Comparison of ENCODE assay signal across 9 cellular contexts in the genomic region with DNA sequence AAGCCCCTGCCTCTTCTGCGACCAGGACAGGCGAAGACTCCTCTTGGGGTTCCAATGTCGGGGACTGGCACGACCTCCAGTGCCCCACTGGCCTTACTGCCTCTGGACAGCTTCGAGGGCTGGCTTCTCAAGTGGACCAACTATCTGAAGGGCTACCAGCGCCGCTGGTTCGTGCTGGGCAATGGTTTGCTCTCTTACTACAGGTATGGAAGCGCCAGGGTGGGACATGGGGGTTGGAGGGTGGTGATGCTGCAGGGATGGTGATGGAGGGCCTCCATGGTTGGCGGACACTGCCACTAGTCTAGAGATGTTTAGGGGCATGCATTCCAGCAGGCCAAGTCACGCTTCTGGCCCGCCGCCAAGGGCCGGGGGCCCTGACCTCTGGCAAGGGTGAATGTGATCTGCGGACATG. TPM values are rescaled to one million over a fixed set of nuclear protein-coding genes. Genes with fewer than 3 reads are reported as not detected.
DNase-seq lines count a peak whose midpoint lies in the region; FAIRE-seq and TF ChIP-seq lines count a peak whose summit lies in the region.
"Had no signal": no experiment of that assay in that cellular context is flagged by ENCODE, and none has a peak within 500 bp of the region (broad histone marks: within the 10 kb centered on the region; RNA-seq: fewer than 3 reads in every experiment).

No MANE protein-coding gene starts in this region.

- TF ChIP-seq POLR2A in Peyer's patch (IDR thresholded peaks at IDR 0.05), result no peak

- H4K20me1 ChIP-seq in BLaER1 treated with 17β-estradiol and CSF1 and Interleukin-3, amounts not matched to agents 10 nM and 100 nM, result no peaks in the 10 kb centered on the region
- no peaks in the 10 kb centered on the region for H4K20me1 ChIP-seq in fibroblast of lung (ENCODE audit: control insufficient read depth, extremely low read depth, insufficient read depth, low read length)

- H3K4me2 ChIP-seq in BLaER1 treated with 17β-estradiol and CSF1 and Interleukin-3, amounts not matched to agents 10 nM and 100 nM, result peak overlapping the region; percentile 69 to 83 (median 72)
- peak overlapping the region; percentile 90 for H3K4me2 ChIP-seq in fibroblast of lung (ENCODE audit: extremely low read depth, insufficient read depth, low read length)

- peaks cover 0 to 16% (median 2%) of the 10 kb centered on the region in 10 experiments; a peak in 5 of 20 replicates for H3K4me1 ChIP-seq in BLaER1 treated with 17β-estradiol and CSF1 and Interleukin-3, amounts not matched to agents 10 nM and 100 nM
- H3K4me1 ChIP-seq in Peyer's patch (peaks cover 0 to 16% (median 2%) of the 10 kb centered on the region in 4 donors), fibroblast of lung (ENCODE audit: control insufficient read depth, extremely low read depth, insufficient read depth, low read length) (no peaks in the 10 kb centered on the region)

- H3K9ac ChIP-seq in BLaER1 treated with 17β-estradiol and CSF1 and Interleukin-3, amounts not matched to agents 10 nM and 100 nM, result peak overlapping the region in 5 of 11 experiments; percentile 46 to 70 (median 62); a peak in 4 of 22 replicates
- no peak overlapping the region for H3K9ac ChIP-seq in fibroblast of lung (ENCODE audit: insufficient read depth, low read length)

- no peak overlapping the region for H2AFZ ChIP-seq in fibroblast of lung (ENCODE audit: low read length)

- no peak for DNase-seq in Peyer's patch
- DNase-seq in fibroblast of lung (ENCODE audit: low read depth in 2 of 2), result no peak
- peak in 31 of 56 donors; percentile 27 to 63 (median 49) for DNase-seq in nucleus accumbens (lab: John Stamatoyannopoulos, UW)
- no peak for DNase-seq in HTR-8/SVneo (ENCODE audit: insufficient read length, low spot score)
- DNase-seq in stimulated activated CD4-positive, alpha-beta T cell treated with anti-CD3 and anti-CD28 coated beads, Interleukin-15, amount 100 ng/mL, for 24 hours, result no peak
- DNase-seq in putamen (ENCODE audit: low spot score), result no peak
- no peak for DNase-seq in NCI-H1694 (lab: John Stamatoyannopoulos, UW)
- DNase-seq: NCI-H2029 had no signal

- no peaks in the 10 kb centered on the region for H3K36me3 ChIP-seq in BLaER1 treated with 17β-estradiol and CSF1 and Interleukin-3, amounts not matched to agents 10 nM and 100 nM
- H3K36me3 ChIP-seq in Peyer's patch (no peaks in the 10 kb centered on the region), fibroblast of lung (ENCODE audit: control insufficient read depth, insufficient read depth, low read length) (no peaks in the 10 kb centered on the region)

- FAIRE-seq in HTR-8/SVneo (lab: Jason Lieb, UNC), result no peak

- TF ChIP-seq CTCF in Peyer's patch (IDR thresholded peaks at IDR 0.05) (no peak), fibroblast of lung (conservative IDR thresholded peaks at IDR 0.05 in 1 of 2, IDR thresholded peaks at IDR 0.05 in 1 of 2; ENCODE audit: low read depth in 1 of 2, low read length in 2 of 2) (no peak)

- no peaks in the 10 kb centered on the region for H3K9me3 ChIP-seq in BLaER1 treated with 17β-estradiol and CSF1 and Interleukin-3, amounts not matched to agents 10 nM and 100 nM (replicated peaks in 1 of 11)
- H3K9me3 ChIP-seq in Peyer's patch (no peaks in the 10 kb centered on the region), fibroblast of lung (ENCODE audit: control insufficient read depth, insufficient read depth, low read depth, low read length) (no peaks in the 10 kb centered on the region)

- no peaks in the 10 kb centered on the region for H3K79me2 ChIP-seq in fibroblast of lung (ENCODE audit: control insufficient read depth, insufficient read depth, low read length)

- H3K4me3 ChIP-seq in BLaER1 treated with 17β-estradiol and CSF1 and Interleukin-3, amounts not matched to agents 10 nM and 100 nM, result peak overlapping the region; percentile 41 to 73 (median 62); a peak in 17 of 20 replicates
- H3K4me3 ChIP-seq in Peyer's patch, result peak overlapping the region; percentile 47 to 71 (median 59)
- H3K4me3 ChIP-seq in fibroblast of lung (replicated peaks in 1 of 4; ENCODE audit: control extremely low read depth in 1 of 4, insufficient read depth in 1 of 4, low read depth in 3 of 4, low read length in 4 of 4), result peak overlapping the region; percentile 11 to 62 (median 52)

- peaks cover 0 to 8% (median 0%) of the 10 kb centered on the region in 11 experiments; a peak in 2 of 22 replicates for H3K27me3 ChIP-seq in BLaER1 treated with 17β-estradiol and CSF1 and Interleukin-3, amounts not matched to agents 10 nM and 100 nM
- H3K27me3 ChIP-seq in Peyer's patch (no peaks in the 10 kb centered on the region), fibroblast of lung (ENCODE audit: control insufficient read depth, insufficient read depth, low read length) (no peaks in the 10 kb centered on the region)

- H3K27ac ChIP-seq in BLaER1 treated with 17β-estradiol and CSF1 and Interleukin-3, amounts not matched to agents 10 nM and 100 nM, result no peak overlapping the region
- H3K27ac ChIP-seq in Peyer's patch (no peak overlapping the region), fibroblast of lung (ENCODE audit: insufficient read depth, low read length) (no peak overlapping the region)

RNA-seq across cellular contexts. Expression of gene OSBP2, which starts 0.7 kb away (rescaled TPM):
- total RNA-seq in Peyer's patch, result 1 to 10 TPM; 3.7 to 8.7 (median 4.7) TPM
- 0.51 and 3.8 TPM in 2 replicates for total RNA-seq in fibroblast of lung
- polyA plus RNA-seq in fibroblast of lung, result 0.40 and 2.6 TPM in 2 replicates
- polyA plus RNA-seq in fibroblast of lung (2012), result 0.58 and 2.8 TPM in 2 replicates
- 3.0 and 11.3 TPM in 2 replicates for polyA minus RNA-seq in fibroblast of lung (ENCODE audit: low replicate concordance)

RNA-seq across cellular contexts. Expression of gene DUSP18, which starts 27.7 kb away (rescaled TPM):
- total RNA-seq in Peyer's patch (10 to 100 TPM in 3 of 4 donors, 1 to 10 TPM in 1; 5.8 to 50.8 (median 40.2) TPM), fibroblast of lung (4.9 and 7.4 TPM in 2 replicates)
- polyA plus RNA-seq in fibroblast of lung, result 10.8 and 14.9 TPM in 2 replicates
- polyA plus RNA-seq in fibroblast of lung (2012), result 6.8 and 6.9 TPM in 2 replicates
- polyA minus RNA-seq in fibroblast of lung (ENCODE audit: low replicate concordance), result 45.1 and 63.2 TPM in 2 replicates

RNA-seq across cellular contexts. Expression of gene SLC35E4, which starts 59.8 kb away (rescaled TPM):
- total RNA-seq in Peyer's patch (1 to 10 TPM; 1.7 to 9.9 (median 7.3) TPM), fibroblast of lung (5.4 and 10.1 TPM in 2 replicates)
- polyA plus RNA-seq in fibroblast of lung, result 2.0 and 3.0 TPM in 2 replicates
- 3.3 and 6.5 TPM in 2 replicates for polyA plus RNA-seq in fibroblast of lung (2012)
- polyA minus RNA-seq in fibroblast of lung (ENCODE audit: low replicate concordance), result 2.4 and 3.1 TPM in 2 replicates

Comparison
In these comparisons a context has a peak if more than half of its experiments do, and no peak if none do; other contexts are left out.
1. DNase-seq: peak in nucleus accumbens (31 of 56); none in Peyer's patch (0 of 3), fibroblast of lung (0 of 2), HTR-8/SVneo (single experiment), stimulated activated CD4-positive, alpha-beta T cell treated with anti-CD3 and anti-CD28 coated beads, Interleukin-15, amount 100 ng/mL, for 24 hours (single experiment), putamen (single experiment) and NCI-H1694 (single experiment).
2. Peak in every context shown above with its lines, with median percentiles within 50 percentile points of each other: H3K4me3 ChIP-seq.